In genomic region chr1:149636286-149637122, GRCh38 we compare ENCODE assay signal across 1 cellular context.
TF ChIP-seq lines count a peak whose summit lies in the region.

No MANE protein-coding gene starts in this region.

TF ChIP-seq in GM12878, 131 proteins besides CTCF, POLR2A, EP300 and RAD21 (continued from another document):
- TF ChIP-seq ZBTB11 (CRISPR knock-in tag; IDR thresholded peaks at IDR 0.05) (peak; percentile 71; the same call in 1 of the 2 replicates), BCL11A (IDR thresholded peaks at IDR 0.05; ENCODE audit: low read depth, low read length) (peak; percentile 87), NFIC (IDR thresholded peaks at IDR 0.05; ENCODE audit: low read depth, low read length) (peak; percentile 84), SPI1 (IDR thresholded peaks at IDR 0.05; ENCODE audit: borderline replicate concordance, insufficient read depth, low read depth, low read length) (peak; percentile 19; the same call in 1 of the 2 replicates), ZSCAN29 (IDR thresholded peaks at IDR 0.05) (peak; percentile 81; the same call in 1 of the 2 replicates), TCF3 (IDR thresholded peaks at IDR 0.05; ENCODE audit: borderline replicate concordance, insufficient read depth, low read depth, low read length) (peak; percentile 98), SREBF1 (IDR thresholded peaks at IDR 0.05; ENCODE audit: low read length) (peak; percentile 27; the same call in 1 of the 2 replicates), JUNB (IDR thresholded peaks at IDR 0.05) (peak; percentile 58), ATF2 (IDR thresholded peaks at IDR 0.05; ENCODE audit: low read length) (peak; percentile 91), CREB1 (IDR thresholded peaks at IDR 0.05; ENCODE audit: low read depth) (peak; percentile 77), BMI1 (IDR thresholded peaks at IDR 0.05; ENCODE audit: borderline replicate concordance) (peak; percentile 94), RUNX3 (IDR thresholded peaks at IDR 0.05; ENCODE audit: low read length) (peak; percentile 88), SIX5 (IDR thresholded peaks at IDR 0.05; ENCODE audit: low read depth, low read length, severe bottlenecking) (peak; percentile 22), IRF3 (IDR thresholded peaks at IDR 0.05) (peak; percentile 7; the same call in 1 of the 2 replicates), ZBTB40 (IDR thresholded peaks at IDR 0.05; ENCODE audit: borderline replicate concordance) (peak; percentile 77; the same call in 1 of the 2 replicates), CBX5 (IDR thresholded peaks at IDR 0.05; ENCODE audit: low read depth) (peak; percentile 82; the same call in 1 of the 2 replicates), ETV6 (conservative IDR thresholded peaks at IDR 0.05 in 1 of 2, IDR thresholded peaks at IDR 0.05 in 1 of 2; ENCODE audit: borderline replicate concordance in 1 of 2, low read depth in 1 of 2) (peak in 1 of 2 experiments; percentile 76; a peak in 2 of 4 replicates), NBN (IDR thresholded peaks at IDR 0.05) (peak; percentile 98), IRF4 (IDR thresholded peaks at IDR 0.05; ENCODE audit: low read depth, low read length) (peak; percentile 43; the same call in 1 of the 2 replicates), IKZF1 (conservative IDR thresholded peaks at IDR 0.05) (peak; percentile 86), CREM (IDR thresholded peaks at IDR 0.05; ENCODE audit: low read depth) (peak; percentile 82), MEF2B (IDR thresholded peaks at IDR 0.05; ENCODE audit: partially characterized antibody, poor library complexity, severe bottlenecking) (peak; percentile 74)
- TF ChIP-seq, protein P1, sequence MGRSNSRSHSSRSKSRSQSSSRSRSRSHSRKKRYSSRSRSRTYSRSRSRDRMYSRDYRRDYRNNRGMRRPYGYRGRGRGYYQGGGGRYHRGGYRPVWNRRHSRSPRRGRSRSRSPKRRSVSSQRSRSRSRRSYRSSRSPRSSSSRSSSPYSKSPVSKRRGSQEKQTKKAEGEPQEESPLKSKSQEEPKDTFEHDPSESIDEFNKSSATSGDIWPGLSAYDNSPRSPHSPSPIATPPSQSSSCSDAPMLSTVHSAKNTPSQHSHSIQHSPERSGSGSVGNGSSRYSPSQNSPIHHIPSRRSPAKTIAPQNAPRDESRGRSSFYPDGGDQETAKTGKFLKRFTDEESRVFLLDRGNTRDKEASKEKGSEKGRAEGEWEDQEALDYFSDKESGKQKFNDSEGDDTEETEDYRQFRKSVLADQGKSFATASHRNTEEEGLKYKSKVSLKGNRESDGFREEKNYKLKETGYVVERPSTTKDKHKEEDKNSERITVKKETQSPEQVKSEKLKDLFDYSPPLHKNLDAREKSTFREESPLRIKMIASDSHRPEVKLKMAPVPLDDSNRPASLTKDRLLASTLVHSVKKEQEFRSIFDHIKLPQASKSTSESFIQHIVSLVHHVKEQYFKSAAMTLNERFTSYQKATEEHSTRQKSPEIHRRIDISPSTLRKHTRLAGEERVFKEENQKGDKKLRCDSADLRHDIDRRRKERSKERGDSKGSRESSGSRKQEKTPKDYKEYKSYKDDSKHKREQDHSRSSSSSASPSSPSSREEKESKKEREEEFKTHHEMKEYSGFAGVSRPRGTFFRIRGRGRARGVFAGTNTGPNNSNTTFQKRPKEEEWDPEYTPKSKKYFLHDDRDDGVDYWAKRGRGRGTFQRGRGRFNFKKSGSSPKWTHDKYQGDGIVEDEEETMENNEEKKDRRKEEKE (IDR thresholded peaks at IDR 0.05): peak; percentile 76
- TF ChIP-seq, protein P2, sequence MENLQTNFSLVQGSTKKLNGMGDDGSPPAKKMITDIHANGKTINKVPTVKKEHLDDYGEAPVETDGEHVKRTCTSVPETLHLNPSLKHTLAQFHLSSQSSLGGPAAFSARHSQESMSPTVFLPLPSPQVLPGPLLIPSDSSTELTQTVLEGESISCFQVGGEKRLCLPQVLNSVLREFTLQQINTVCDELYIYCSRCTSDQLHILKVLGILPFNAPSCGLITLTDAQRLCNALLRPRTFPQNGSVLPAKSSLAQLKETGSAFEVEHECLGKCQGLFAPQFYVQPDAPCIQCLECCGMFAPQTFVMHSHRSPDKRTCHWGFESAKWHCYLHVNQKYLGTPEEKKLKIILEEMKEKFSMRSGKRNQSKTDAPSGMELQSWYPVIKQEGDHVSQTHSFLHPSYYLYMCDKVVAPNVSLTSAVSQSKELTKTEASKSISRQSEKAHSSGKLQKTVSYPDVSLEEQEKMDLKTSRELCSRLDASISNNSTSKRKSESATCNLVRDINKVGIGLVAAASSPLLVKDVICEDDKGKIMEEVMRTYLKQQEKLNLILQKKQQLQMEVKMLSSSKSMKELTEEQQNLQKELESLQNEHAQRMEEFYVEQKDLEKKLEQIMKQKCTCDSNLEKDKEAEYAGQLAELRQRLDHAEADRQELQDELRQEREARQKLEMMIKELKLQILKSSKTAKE (IDR thresholded peaks at IDR 0.05; ENCODE audit: low read depth, poor library complexity, severe bottlenecking): peak; percentile 63
- TF ChIP-seq, protein P3, sequence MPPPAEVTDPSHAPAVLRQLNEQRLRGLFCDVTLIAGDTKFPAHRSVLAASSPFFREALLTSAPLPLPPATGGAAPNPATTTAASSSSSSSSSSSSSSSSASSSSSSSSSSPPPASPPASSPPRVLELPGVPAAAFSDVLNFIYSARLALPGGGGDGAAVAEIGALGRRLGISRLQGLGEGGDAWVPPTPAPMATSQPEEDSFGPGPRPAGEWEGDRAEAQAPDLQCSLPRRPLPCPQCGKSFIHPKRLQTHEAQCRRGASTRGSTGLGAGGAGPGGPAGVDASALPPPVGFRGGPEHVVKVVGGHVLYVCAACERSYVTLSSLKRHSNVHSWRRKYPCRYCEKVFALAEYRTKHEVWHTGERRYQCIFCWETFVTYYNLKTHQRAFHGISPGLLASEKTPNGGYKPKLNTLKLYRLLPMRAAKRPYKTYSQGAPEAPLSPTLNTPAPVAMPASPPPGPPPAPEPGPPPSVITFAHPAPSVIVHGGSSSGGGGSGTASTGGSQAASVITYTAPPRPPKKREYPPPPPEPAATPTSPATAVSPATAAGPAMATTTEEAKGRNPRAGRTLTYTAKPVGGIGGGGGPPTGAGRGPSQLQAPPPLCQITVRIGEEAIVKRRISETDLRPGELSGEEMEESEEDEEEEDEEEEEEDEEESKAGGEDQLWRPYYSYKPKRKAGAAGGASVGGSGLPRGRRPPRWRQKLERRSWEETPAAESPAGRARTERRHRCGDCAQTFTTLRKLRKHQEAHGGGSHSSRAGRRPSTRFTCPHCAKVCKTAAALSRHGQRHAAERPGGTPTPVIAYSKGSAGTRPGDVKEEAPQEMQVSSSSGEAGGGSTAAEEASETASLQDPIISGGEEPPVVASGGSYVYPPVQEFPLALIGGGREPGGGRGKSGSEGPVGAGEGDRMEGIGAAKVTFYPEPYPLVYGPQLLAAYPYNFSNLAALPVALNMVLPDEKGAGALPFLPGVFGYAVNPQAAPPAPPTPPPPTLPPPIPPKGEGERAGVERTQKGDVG (CRISPR knock-in tag; IDR thresholded peaks at IDR 0.05): peak; percentile 98
